Comparison of ENCODE assay signal across 10 cellular contexts in genomic region chr6:124881898-124882579, GRCh38.
DNase-seq lines count a peak whose midpoint lies in the region; ATAC-seq and TF ChIP-seq lines count a peak whose summit lies in the region.
"Had no signal": no experiment of that assay in that cellular context is flagged by ENCODE, and none has a peak within 500 bp of the region (broad histone marks: within the 10 kb centered on the region; RNA-seq: fewer than 3 reads in every experiment).

No MANE protein-coding gene starts in this region.

- no peak overlapping the region for H3K4me2 ChIP-seq in mesenchymal stem cell (ENCODE audit: low read length, poor library complexity, severe bottlenecking)

- no peaks in the 10 kb centered on the region for H3K9me3 Mint-ChIP-seq in HFFc6

- H3K36me3 ChIP-seq in SJCRH30 (no peaks in the 10 kb centered on the region), mesenchymal stem cell (ENCODE audit: control insufficient read depth in 1 of 2, insufficient read depth in 2 of 2, low read depth in 1 of 2, low read length in 2 of 2) (no peaks in the 10 kb centered on the region)
- H3K36me3 ChIP-seq: vagina had no signal

- no peak overlapping the region for H3K4me3 ChIP-seq in SJCRH30
- H3K4me3 ChIP-seq in mesenchymal stem cell (ENCODE audit: insufficient read depth in 1 of 2, low read depth in 1 of 2, low read length in 2 of 2) = no peak overlapping the region
- H3K4me3 ChIP-seq: GM12878, vagina had no signal

- H2BK5ac ChIP-seq in mesenchymal stem cell (ENCODE audit: low read depth, low read length, poor library complexity, severe bottlenecking) = no peak overlapping the region

- no peak for ATAC-seq in HG03095 (IDR thresholded peaks at IDR 0.05; ENCODE audit: unreplicated experiment)
- ATAC-seq: GM12878 had no signal

- no peak overlapping the region for H3K9ac ChIP-seq in mesenchymal stem cell (ENCODE audit: low read length)

- H3K27ac ChIP-seq in SJCRH30 (no peak overlapping the region), mesenchymal stem cell (ENCODE audit: low read length, poor library complexity, severe bottlenecking) (no peak overlapping the region)
- H3K27ac ChIP-seq: vagina had no signal

- no peak overlapping the region for H2BK12ac ChIP-seq in mesenchymal stem cell (ENCODE audit: low read length in 2 of 2)

- no peaks in the 10 kb centered on the region for H3K36me3 Mint-ChIP-seq in HFFc6 (ENCODE audit: low read depth)

- H3K9me3 ChIP-seq in SJCRH30 (replicated peaks) (no peaks in the 10 kb centered on the region), mesenchymal stem cell (ENCODE audit: control insufficient read depth, low read length) (no peaks in the 10 kb centered on the region)
- H3K9me3 ChIP-seq: vagina had no signal

- no peak overlapping the region for H4K8ac ChIP-seq in mesenchymal stem cell (ENCODE audit: low read length)

- H3K4me3 Mint-ChIP-seq in HFFc6 = peak overlapping the region; percentile 78

- H2BK15ac ChIP-seq in mesenchymal stem cell (ENCODE audit: low read depth, poor library complexity, severe bottlenecking) = no peak overlapping the region

- no peak overlapping the region for H3K14ac ChIP-seq in mesenchymal stem cell (ENCODE audit: low read length in 2 of 2)

- no peaks in the 10 kb centered on the region for H3K27me3 ChIP-seq in SJCRH30
- H3K27me3 ChIP-seq in mesenchymal stem cell (ENCODE audit: control insufficient read depth in 1 of 2, insufficient read depth in 1 of 2, low read length in 2 of 2) = no peaks in the 10 kb centered on the region
- H3K27me3 ChIP-seq: vagina had no signal

- 0 out of 2 replicates have a peak, but pooled peaks cover 2% of the 10 kb centered on the region for H3K27me3 Mint-ChIP-seq in HFFc6 (ENCODE audit: insufficient read depth)

- no peak overlapping the region for H2AK5ac ChIP-seq in mesenchymal stem cell (ENCODE audit: low read length, severe bottlenecking)

- no peak overlapping the region for H2AFZ ChIP-seq in mesenchymal stem cell (ENCODE audit: low read depth, low read length)

- no peak overlapping the region for H4K91ac ChIP-seq in mesenchymal stem cell (ENCODE audit: low read length)

- H3K79me1 ChIP-seq in mesenchymal stem cell (replicated peaks; ENCODE audit: low read length, poor library complexity, severe bottlenecking) = no peaks in the 10 kb centered on the region

- H3K4ac ChIP-seq in mesenchymal stem cell (ENCODE audit: low read depth in 1 of 2, low read length in 2 of 2) = no peak overlapping the region

- H3K4me1 ChIP-seq in SJCRH30 (peaks cover 7% of the 10 kb centered on the region), mesenchymal stem cell (ENCODE audit: control insufficient read depth, insufficient read depth, low read depth, low read length) (peaks cover 4% of the 10 kb centered on the region)

- H3K4me1 Mint-ChIP-seq in HFFc6 (ENCODE audit: low read depth) = peaks cover 40% of the 10 kb centered on the region

- H3K27ac Mint-ChIP-seq in HFFc6 = peak overlapping the region; percentile 83

- in situ Hi-C loops in GM13976 (cut with MboI; ENCODE audit: low sequenced_read_pairs, unreplicated experiment) = no loop called here

- no peak overlapping the region for H2BK120ac ChIP-seq in mesenchymal stem cell (ENCODE audit: low read depth, low read length)

- TF ChIP-seq CTCF in HFFc6 (IDR thresholded peaks at IDR 0.05) = 0 out of 2 replicates have a peak, but pooled peaks have one; percentile 11
- TF ChIP-seq CTCF in GM13976 (IDR thresholded peaks at IDR 0.05; ENCODE audit: borderline replicate concordance, control extremely low read depth, extremely low read depth, insufficient read depth, missing control alignments) = no peak

- no peak overlapping the region for H3K23ac ChIP-seq in mesenchymal stem cell (ENCODE audit: low read length in 2 of 2)

- WGBS in mesenchymal stem cell = 23% methylated on average over 4 of the region's 4 CpGs

- DNase-seq in ELF-1 (ENCODE audit: low read depth, low spot score) = peak; percentile 62
- DNase-seq in HFFc6 = peak; percentile 39
- DNase-seq in SJCRH30 = peak; percentile 64 to 73
- peak; percentile 70 for DNase-seq in mesenchymal stem cell
- no peak for DNase-seq in stimulated activated CD4-positive, alpha-beta T cell treated with anti-CD3 and anti-CD28 coated beads, Interleukin-2, amount 100 ng/mL, for 24 hours
- DNase-seq in SIG-M5 (lab: John Stamatoyannopoulos, UW) = no peak
- no peak for DNase-seq in GM13976 (ENCODE audit: low spot score)

- no peak overlapping the region for H3K18ac ChIP-seq in mesenchymal stem cell (ENCODE audit: low read depth in 1 of 2, low read length in 2 of 2)

Comparison
In these comparisons a context has a peak if more than half of its experiments do, and no peak if none do; other contexts are left out.
1. DNase-seq: peak in ELF-1 (single experiment), HFFc6 (single experiment), SJCRH30 (2 of 2) and mesenchymal stem cell (single experiment); none in stimulated activated CD4-positive, alpha-beta T cell treated with anti-CD3 and anti-CD28 coated beads, Interleukin-2, amount 100 ng/mL, for 24 hours (0 of 2), SIG-M5 (single experiment) and GM13976 (single experiment).